11 cellular contexts compared by ENCODE assay signal in genomic region chr11:14075118-14075601, GRCh38.
DNase-seq lines count a peak whose midpoint lies in the region; ATAC-seq and TF ChIP-seq lines count a peak whose summit lies in the region.
"Had no signal": no experiment of that assay in that cellular context is flagged by ENCODE, and none has a peak within 500 bp of the region (broad histone marks: within the 10 kb centered on the region; RNA-seq: fewer than 3 reads in every experiment).

No MANE protein-coding gene starts in this region.

- POLR2A ChIA-PET in GM10248 (lab: Yijun Ruan, JAX), result no interaction called here

- H3K27me3 ChIP-seq in WERI-Rb-1 (ENCODE audit: insufficient read depth, low read depth, severe bottlenecking), result no peaks in the 10 kb centered on the region

- ATAC-seq in HG03159 (IDR thresholded peaks at IDR 0.05; ENCODE audit: unreplicated experiment), result no peak
- ATAC-seq: SK-N-SH treated with all-trans-retinoic acid at 6 μM for 48 hours had no signal

- H3K9me3 ChIP-seq in WERI-Rb-1 (ENCODE audit: severe bottlenecking), result no peaks in the 10 kb centered on the region

- H3K36me3 ChIP-seq in WERI-Rb-1, result no peaks in the 10 kb centered on the region

- H3K4me3 ChIP-seq in WERI-Rb-1 (ENCODE audit: low read depth, low read length), result peak overlapping the region; percentile 23; the same call in 1 of the 2 replicates

- CTCF ChIA-PET in GM10248 (lab: Yijun Ruan, JAX), result interaction anchor here (1.1 to 1.2 kb wide), 2 partner anchors 12 to 14 kb away, joined by 3 read pairs; no protein-coding TSS in a partner anchor

- TF ChIP-seq CTCF in WERI-Rb-1 (IDR thresholded peaks at IDR 0.05; ENCODE audit: low read depth, low read length) (no peak), GM10248 (IDR thresholded peaks at IDR 0.05; ENCODE audit: control extremely low read depth, extremely low read depth, low read depth, missing control alignments) (no peak)

- DNase-seq in ELF-1 (ENCODE audit: low read depth, low spot score) (peak; percentile 31), WERI-Rb-1 (peak; percentile 80), GM10248 (ENCODE audit: extremely low spot score) (no peak), cerebellar nuclear complex (lab: John Stamatoyannopoulos, UW) (no peak), NCI-H345 treated with DMSO at 0.1 percent for 48 hours (lab: John Stamatoyannopoulos, UW; ENCODE audit: unreplicated experiment) (no peak)
- peak; percentile 16 for DNase-seq in activated naive CD8-positive, alpha-beta T cell treated with anti-CD3 and anti-CD28 coated beads, Interleukin-2, amount 50 U/mL, for 16 hours (ENCODE audit: low read depth, low spot score)
- peak; percentile 48 to 49 for DNase-seq in stimulated activated CD4-positive, alpha-beta T cell treated with anti-CD3 and anti-CD28 coated beads, Interleukin-15, amount 100 ng/mL, for 48 hours (ENCODE audit: low read depth in 2 of 2)
- DNase-seq: DMS53, trophoblast cell had no signal

- H3K27ac ChIP-seq in WERI-Rb-1, result no peak overlapping the region

Comparison
In these comparisons a context has a peak if more than half of its experiments do, and no peak if none do; other contexts are left out.
1. DNase-seq: peak in ELF-1 (single experiment), WERI-Rb-1 (single experiment), activated naive CD8-positive, alpha-beta T cell treated with anti-CD3 and anti-CD28 coated beads, Interleukin-2, amount 50 U/mL, for 16 hours (single experiment) and stimulated activated CD4-positive, alpha-beta T cell treated with anti-CD3 and anti-CD28 coated beads, Interleukin-15, amount 100 ng/mL, for 48 hours (2 of 2); none in GM10248 (single experiment), cerebellar nuclear complex (0 of 2) and NCI-H345 treated with DMSO at 0.1 percent for 48 hours (single experiment).